25 cellular contexts compared by ENCODE assay signal in the genomic region with DNA sequence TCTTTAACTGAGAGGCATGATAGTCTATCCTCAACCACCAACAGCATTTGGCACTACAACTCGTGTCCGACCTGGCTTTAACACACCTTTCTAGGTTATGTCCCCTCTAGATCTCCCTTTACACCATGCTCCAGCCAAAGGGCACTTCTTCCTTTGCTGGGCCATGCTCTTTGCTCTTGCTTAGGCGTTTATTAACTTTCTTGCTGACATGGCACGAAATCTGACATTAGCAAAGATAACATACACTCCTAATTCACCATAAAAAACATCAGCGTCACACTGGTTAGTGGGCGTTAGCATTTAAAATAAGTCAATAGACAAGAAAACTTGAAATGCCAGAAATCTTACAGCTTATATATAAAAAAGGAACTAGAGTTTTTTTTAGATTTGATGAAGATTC. TPM values are rescaled to one million over a fixed set of nuclear protein-coding genes. Genes with fewer than 3 reads are reported as not detected.
DNase-seq lines count a peak whose midpoint lies in the region; ATAC-seq, FAIRE-seq and TF ChIP-seq lines count a peak whose summit lies in the region.
"Had no signal": no experiment of that assay in that cellular context is flagged by ENCODE, and none has a peak within 500 bp of the region (broad histone marks: within the 10 kb centered on the region; RNA-seq: fewer than 3 reads in every experiment).

No MANE protein-coding gene starts in this region.

- no peak overlapping the region for H3K4me3 ChIP-seq in A549
- H3K4me3 ChIP-seq in hepatocyte = no peak overlapping the region
- no peak overlapping the region for H3K4me3 ChIP-seq in liver (ENCODE audit: low read depth in 1 of 3, low read length in 3 of 3)
- H3K4me3 ChIP-seq: BLaER1 treated with 17β-estradiol and CSF1 and Interleukin-3, amounts not matched to agents 10 nM and 100 nM; HAP-1 had no signal

- H3K9ac ChIP-seq in liver (ENCODE audit: low read depth in 1 of 2, low read length in 2 of 2) = no peak overlapping the region
- H3K9ac ChIP-seq: BLaER1 treated with 17β-estradiol and CSF1 and Interleukin-3, amounts not matched to agents 10 nM and 100 nM had no signal

- POLR2A ChIA-PET in A549 (lab: Yijun Ruan, JAX) = no interaction called here
- POLR2A ChIA-PET in activated CD4-positive, alpha-beta T cell treated with anti-CD3 and anti-CD28 coated beads, Interleukin-2, amount 10 ng/mL, durations not matched to agents 7 days and 5 days (lab: Charles Lee) = no interaction called here

- no peak for ATAC-seq in A549

- H3K27ac Mint-ChIP-seq in activated CD4-positive, alpha-beta T cell treated with anti-CD3 and anti-CD28 coated beads, Interleukin-2, amount 10 ng/mL, durations not matched to agents 7 days and 5 days = no peak overlapping the region
- H3K27ac Mint-ChIP-seq: CD14-positive monocyte; CD4-positive, alpha-beta T cell; CD8-positive, alpha-beta memory T cell; HFFc6 had no signal

- no peaks in the 10 kb centered on the region for H3K9me3 Mint-ChIP-seq in activated CD4-positive, alpha-beta T cell treated with anti-CD3 and anti-CD28 coated beads, Interleukin-2, amount 10 ng/mL, durations not matched to agents 7 days and 5 days
- H3K9me3 Mint-ChIP-seq: CD4-positive, alpha-beta T cell had no signal

- WGBS in A549 (ENCODE audit: missing lambda C conversion rate) = 70% methylated on average over 6 of the region's 6 CpGs
- 76% methylated on average over 6 of the region's 6 CpGs for WGBS in hepatocyte (ENCODE audit: low lambda C conversion rate, missing lambda C conversion rate)
- 33% methylated on average over 6 of the region's 6 CpGs for WGBS in liver

- CTCF ChIA-PET in A549 (lab: Yijun Ruan, JAX) = no interaction called here
- CTCF ChIA-PET in activated CD4-positive, alpha-beta T cell treated with anti-CD3 and anti-CD28 coated beads, Interleukin-2, amount 10 ng/mL, durations not matched to agents 7 days and 5 days (lab: Charles Lee) = no interaction called here

- FAIRE-seq in A549 (lab: Jason Lieb, UNC) = no peak
- FAIRE-seq: A204.1, D721Med, GM12891, GM18507, H54 had no signal

- no peaks in the 10 kb centered on the region for H3K36me3 ChIP-seq in hepatocyte (replicated peaks; ENCODE audit: insufficient read depth, low read depth)
- peaks cover 0 to 3% (median 0%) of the 10 kb centered on the region in 4 donors for H3K36me3 ChIP-seq in liver (ENCODE audit: control insufficient read depth in 4 of 4, insufficient read depth in 3 of 4, low read depth in 1 of 4, low read length in 3 of 4)
- H3K36me3 ChIP-seq: BE2C; BLaER1 treated with 17β-estradiol and CSF1 and Interleukin-3, amounts not matched to agents 10 nM and 100 nM; HAP-1 had no signal

- H3K79me2 ChIP-seq in hepatocyte = no peaks in the 10 kb centered on the region

- H3K36me3 Mint-ChIP-seq in activated CD4-positive, alpha-beta T cell treated with anti-CD3 and anti-CD28 coated beads, Interleukin-2, amount 10 ng/mL, durations not matched to agents 7 days and 5 days (ENCODE audit: low read depth) = no peaks in the 10 kb centered on the region
- H3K36me3 Mint-ChIP-seq: CD14-positive monocyte; CD8-positive, alpha-beta memory T cell had no signal

- TF ChIP-seq POLR2A in A549 (IDR thresholded peaks at IDR 0.05; ENCODE audit: low read length) = no peak

- H3K27me3 ChIP-seq in hepatocyte = no peaks in the 10 kb centered on the region
- H3K27me3 ChIP-seq in liver (ENCODE audit: control insufficient read depth in 4 of 4, insufficient read depth in 4 of 4, low read length in 3 of 4) = no peaks in the 10 kb centered on the region
- H3K27me3 ChIP-seq: BE2C; BLaER1 treated with 17β-estradiol and CSF1 and Interleukin-3, amounts not matched to agents 10 nM and 100 nM had no signal

- H3K4me1 ChIP-seq in A549 (peaks cover 5% of the 10 kb centered on the region; the same call in 2 of the 3 replicates), hepatocyte (ENCODE audit: insufficient read depth) (peaks cover 6% of the 10 kb centered on the region), liver (ENCODE audit: control insufficient read depth in 4 of 4, insufficient read depth in 4 of 4, low read length in 3 of 4) (peaks cover 0 to 14% (median 7%) of the 10 kb centered on the region in 4 donors)
- H3K4me1 ChIP-seq: BE2C, HAP-1 had no signal

- DNase-seq in A549 (ENCODE audit: low read depth in 1 of 2, low spot score in 1 of 2) = no peak
- DNase-seq in hepatocyte (ENCODE audit: low spot score) = no peak
- no peak for DNase-seq in EL
- DNase-seq in activated CD4-positive, CD25-positive, alpha-beta regulatory T cell (lab: John Stamatoyannopoulos, UW) = no peak
- no peak for DNase-seq in activated CD4-positive, alpha-beta T cell treated with anti-CD3 and anti-CD28 coated beads, Interleukin-2, amount 10 ng/mL, durations not matched to agents 7 days and 5 days
- DNase-seq: ACHN; AML-193; BE2C; CD4-positive, alpha-beta T cell; CD8-positive, alpha-beta memory T cell; DMS 273 treated with DMSO at 0.1 percent for 48 hours; DMS79; GF-D8; GOT3; HFFc6 had no signal

- no peak overlapping the region for H3K27ac ChIP-seq in A549
- peak overlapping the region; percentile 4 for H3K27ac ChIP-seq in hepatocyte
- no peak overlapping the region for H3K27ac ChIP-seq in liver (ENCODE audit: low read depth in 1 of 2, low read length in 2 of 2)
- H3K27ac ChIP-seq: 22Rv1; BLaER1 treated with 17β-estradiol and CSF1 and Interleukin-3, amounts not matched to agents 10 nM and 100 nM had no signal

- H2AFZ ChIP-seq in hepatocyte = no peak overlapping the region

- TF ChIP-seq RAD21 in A549 (conservative IDR thresholded peaks at IDR 0.05 in 1 of 2, IDR thresholded peaks at IDR 0.05 in 1 of 2) (no peak), liver (IDR thresholded peaks at IDR 0.05) (peak in 1 of 2 donors; percentile 39)

- H3K9me3 ChIP-seq in A549 = no peaks in the 10 kb centered on the region
- no peaks in the 10 kb centered on the region for H3K9me3 ChIP-seq in hepatocyte (ENCODE audit: low read depth)
- H3K9me3 ChIP-seq in liver (ENCODE audit: control insufficient read depth in 4 of 4, low read length in 3 of 4) = no peaks in the 10 kb centered on the region
- H3K9me3 ChIP-seq: BE2C had no signal

- no peak overlapping the region for H3K4me3 Mint-ChIP-seq in activated CD4-positive, alpha-beta T cell treated with anti-CD3 and anti-CD28 coated beads, Interleukin-2, amount 10 ng/mL, durations not matched to agents 7 days and 5 days
- H3K4me3 Mint-ChIP-seq: CD14-positive monocyte; CD4-positive, alpha-beta T cell; CD8-positive, alpha-beta memory T cell; HFFc6 had no signal

- no peak for TF ChIP-seq EP300 in A549 (IDR thresholded peaks at IDR 0.05)

- H3K27me3 Mint-ChIP-seq in activated CD4-positive, alpha-beta T cell treated with anti-CD3 and anti-CD28 coated beads, Interleukin-2, amount 10 ng/mL, durations not matched to agents 7 days and 5 days = no peaks in the 10 kb centered on the region

- no peaks in the 10 kb centered on the region for H3K9me2 ChIP-seq in hepatocyte (replicated peaks; ENCODE audit: insufficient read depth)

- TF ChIP-seq CTCF in A549 (IDR thresholded peaks at IDR 0.05) (no peak), hepatocyte (IDR thresholded peaks at IDR 0.05; ENCODE audit: poor library complexity) (no peak), liver (IDR thresholded peaks at IDR 0.05; ENCODE audit: low read depth, low read length, missing input control) (no peak)

- no peaks in the 10 kb centered on the region for H4K20me1 ChIP-seq in hepatocyte (ENCODE audit: insufficient read depth, poor library complexity, severe bottlenecking)
- H4K20me1 ChIP-seq: BLaER1 treated with 17β-estradiol and CSF1 and Interleukin-3, amounts not matched to agents 10 nM and 100 nM had no signal

- no peak overlapping the region for H3K4me2 ChIP-seq in A549
- H3K4me2 ChIP-seq in hepatocyte = no peak overlapping the region
- H3K4me2 ChIP-seq: BLaER1 treated with 17β-estradiol and CSF1 and Interleukin-3, amounts not matched to agents 10 nM and 100 nM had no signal

- H3K4me1 Mint-ChIP-seq in activated CD4-positive, alpha-beta T cell treated with anti-CD3 and anti-CD28 coated beads, Interleukin-2, amount 10 ng/mL, durations not matched to agents 7 days and 5 days = no peaks in the 10 kb centered on the region
- H3K4me1 Mint-ChIP-seq: CD14-positive monocyte had no signal

TF ChIP-seq in A549, 52 proteins besides CTCF, POLR2A, EP300 and RAD21:
- TF ChIP-seq MAFK (IDR thresholded peaks at IDR 0.05; ENCODE audit: partially characterized antibody) (peak; percentile 80), ELK1 (IDR thresholded peaks at IDR 0.05; ENCODE audit: low read depth, low read length) (no peak)

TF ChIP-seq in liver, 16 proteins besides CTCF, POLR2A, EP300 and RAD21:
- TF ChIP-seq RXRA (IDR thresholded peaks at IDR 0.05) = peak; percentile 7 to 47
- TF ChIP-seq JUND (IDR thresholded peaks at IDR 0.05) = no peak
- TF ChIP-seq SP1 (IDR thresholded peaks at IDR 0.05) = peak; percentile 47
- TF ChIP-seq HNF4A (conservative IDR thresholded peaks at IDR 0.05) = peak; percentile 47 to 68

RNA-seq across cellular contexts. Expression of gene ADGRG6, which starts 47.3 kb away (rescaled TPM):
- 176 and 181 TPM in 2 replicates for polyA plus RNA-seq in A549 (2011; rRNA removed)
- polyA plus RNA-seq in A549 (2012; cell fraction: cytosol; rRNA removed) = 34.3 and 35.0 TPM in 2 replicates
- 42.9 and 53.7 TPM in 2 replicates for polyA plus RNA-seq in A549 (2012; cell fraction: nucleus; rRNA removed)
- polyA plus RNA-seq in A549 (2017; fragmentation: RNase III; extraction: RNeasy Plus Mini Kit Qiagen cat#74134 plus additional on column Dnase treatment) = 53.9 to 61.1 TPM (median 55.4 TPM) in 3 replicates
- polyA minus RNA-seq in A549 (2011; rRNA and poly(A)+ RNA removed) = 202 and 259 TPM in 2 replicates
- total RNA-seq in hepatocyte = 59.5 and 92.0 TPM in 2 replicates
- polyA plus RNA-seq in hepatocyte = 13.9 and 15.0 TPM in 2 replicates
- total RNA-seq in liver = 100 to 1,000 TPM in 1 of 2 donors, 10 to 100 TPM in 1; 57.8 to 110 TPM
- polyA plus RNA-seq in liver = 10 to 100 TPM; 18.7 to 33.6 TPM
- total RNA-seq in activated CD4-positive, alpha-beta T cell treated with anti-CD3 and anti-CD28 coated beads, Interleukin-2, amount 10 ng/mL, durations not matched to agents 7 days and 5 days = under 1 TPM; 0.35 to 0.52 TPM
- polyA plus RNA-seq: CD8-positive, alpha-beta memory T cell had no signal

Comparison
In these comparisons a context has a peak if more than half of its experiments do, and no peak if none do; other contexts are left out.
1. RNA of gene ADGRG6, which starts 47.3 kb away (total RNA-seq): 57.8 to 110 TPM in liver and 59.5 to 92.0 TPM in hepatocyte; 0.35 to 0.52 TPM in activated CD4-positive, alpha-beta T cell treated with anti-CD3 and anti-CD28 coated beads, Interleukin-2, amount 10 ng/mL, durations not matched to agents 7 days and 5 days; every median in the first group is over 10 times any median in the second.